1 cellular context compared by ENCODE assay signal in genomic region chr13:46296465-46296822, GRCh38.
TF ChIP-seq lines count a peak whose summit lies in the region.

No MANE protein-coding gene starts in this region.

TF ChIP-seq in GM12878, 131 proteins besides CTCF, POLR2A, EP300 and RAD21 (continued from another document):
- no peak for TF ChIP-seq MLLT1 (IDR thresholded peaks at IDR 0.05)
- TF ChIP-seq IRF3 (IDR thresholded peaks at IDR 0.05) = no peak
- TF ChIP-seq MTA2 (IDR thresholded peaks at IDR 0.05; ENCODE audit: low read depth) = no peak
- no peak for TF ChIP-seq BCL11A (IDR thresholded peaks at IDR 0.05; ENCODE audit: low read depth, low read length)
- no peak for TF ChIP-seq POLR2AphosphoS2 (IDR thresholded peaks at IDR 0.05; ENCODE audit: low read depth, low read length)
- TF ChIP-seq DPF2 (IDR thresholded peaks at IDR 0.05) = no peak
- TF ChIP-seq ETV6 (conservative IDR thresholded peaks at IDR 0.05 in 1 of 2, IDR thresholded peaks at IDR 0.05 in 1 of 2; ENCODE audit: borderline replicate concordance in 1 of 2, low read depth in 1 of 2) = no peak
